Comparison of ENCODE assay signal across 15 cellular contexts in genomic region chr12:117499759-117500485, GRCh38.
DNase-seq lines count a peak whose midpoint lies in the region; ATAC-seq and TF ChIP-seq lines count a peak whose summit lies in the region.
"Had no signal": no experiment of that assay in that cellular context is flagged by ENCODE, and none has a peak within 500 bp of the region (broad histone marks: within the 10 kb centered on the region; RNA-seq: fewer than 3 reads in every experiment).

No MANE protein-coding gene starts in this region.

- H3K4me3 ChIP-seq in PC-3 (ENCODE audit: low read length) (no peak overlapping the region), thyroid gland (replicated peaks in 1 of 3) (no peak overlapping the region)
- H3K4me3 ChIP-seq: BLaER1 had no signal

- H3K79me2 ChIP-seq in PC-3 (ENCODE audit: low read length), result no peaks in the 10 kb centered on the region

- H3K27me3 Mint-ChIP-seq in activated naive CD4-positive, alpha-beta T cell treated with anti-CD3 and anti-CD28 coated beads, Interleukin-2, amount 10 ng/mL, durations not matched to agents 7 days and 5 days, result no peaks in the 10 kb centered on the region
- H3K27me3 Mint-ChIP-seq in natural killer cell treated with Interleukin-12 subunit alpha and Interleukin-12 subunit beta and Interleukin-15 and Interleukin-18, amount 100 ng/mL, for 72 hours, result peaks cover 5 to 29% of the 10 kb centered on the region in 2 donors

- H3K9me2 ChIP-seq in PC-3 (replicated peaks; ENCODE audit: low read length), result no peaks in the 10 kb centered on the region

- ATAC-seq in PC-3 (peak; percentile 43), GM18519 (IDR thresholded peaks at IDR 0.05; ENCODE audit: low FRiP score, unreplicated experiment) (no peak)
- no peak for ATAC-seq in natural killer cell treated with Interleukin-12 subunit alpha and Interleukin-12 subunit beta and Interleukin-15 and Interleukin-18, amount 100 ng/mL, for 72 hours

- no TSS peak for BruUV-seq in PC-3 (replicated peaks; lab: Mats Ljungman, UMichigan)

- no peaks in the 10 kb centered on the region for H3K9me3 Mint-ChIP-seq in activated naive CD4-positive, alpha-beta T cell treated with anti-CD3 and anti-CD28 coated beads, Interleukin-2, amount 10 ng/mL, durations not matched to agents 7 days and 5 days
- H3K9me3 Mint-ChIP-seq in natural killer cell treated with Interleukin-12 subunit alpha and Interleukin-12 subunit beta and Interleukin-15 and Interleukin-18, amount 100 ng/mL, for 72 hours, result no peaks in the 10 kb centered on the region

- H3K9ac ChIP-seq in PC-3 (ENCODE audit: low read length), result no peak overlapping the region
- H3K9ac ChIP-seq: BLaER1 had no signal

- H3K27ac ChIP-seq in PC-3 (ENCODE audit: low read length), result no peak overlapping the region
- H3K27ac ChIP-seq in thyroid gland, result no peak overlapping the region
- H3K27ac ChIP-seq: 22Rv1, BLaER1 had no signal

- no peaks in the 10 kb centered on the region for H3F3A ChIP-seq in PC-3 (ENCODE audit: low read length, unreplicated experiment)

- no peak overlapping the region for H3K4me3 Mint-ChIP-seq in activated naive CD4-positive, alpha-beta T cell treated with anti-CD3 and anti-CD28 coated beads, Interleukin-2, amount 10 ng/mL, durations not matched to agents 7 days and 5 days
- no peak overlapping the region for H3K4me3 Mint-ChIP-seq in natural killer cell treated with Interleukin-12 subunit alpha and Interleukin-12 subunit beta and Interleukin-15 and Interleukin-18, amount 100 ng/mL, for 72 hours
- H3K4me3 Mint-ChIP-seq: CD8-positive, alpha-beta memory T cell; IgD-negative memory B cell had no signal

- intact Hi-C loops in PC-3 (cut with micrococcal nuclease) (no loop called here), thyroid gland (cut with DNase I) (no loop called here)

- H3K27ac Mint-ChIP-seq in activated naive CD4-positive, alpha-beta T cell treated with anti-CD3 and anti-CD28 coated beads, Interleukin-2, amount 10 ng/mL, durations not matched to agents 7 days and 5 days, result no peak overlapping the region
- no peak overlapping the region for H3K27ac Mint-ChIP-seq in natural killer cell treated with Interleukin-12 subunit alpha and Interleukin-12 subunit beta and Interleukin-15 and Interleukin-18, amount 100 ng/mL, for 72 hours
- H3K27ac Mint-ChIP-seq: CD8-positive, alpha-beta memory T cell; IgD-negative memory B cell had no signal

- POLR2A ChIA-PET in PC-3 (lab: Charles Lee; ENCODE audit: unreplicated experiment), result no interaction called here

- H3K27me3 ChIP-seq in PC-3 (ENCODE audit: low read length), result no peaks in the 10 kb centered on the region
- H3K27me3 ChIP-seq in thyroid gland, result no peaks in the 10 kb centered on the region
- H3K27me3 ChIP-seq: BLaER1 had no signal

- no peak for TF ChIP-seq POLR2A in thyroid gland (IDR thresholded peaks at IDR 0.05)

- H3K9me3 ChIP-seq in PC-3 (ENCODE audit: low read length) (no peaks in the 10 kb centered on the region), thyroid gland (no peaks in the 10 kb centered on the region)
- H3K9me3 ChIP-seq: BLaER1, Caco-2 had no signal

- no peaks in the 10 kb centered on the region for H3K4me1 Mint-ChIP-seq in activated naive CD4-positive, alpha-beta T cell treated with anti-CD3 and anti-CD28 coated beads, Interleukin-2, amount 10 ng/mL, durations not matched to agents 7 days and 5 days
- no peaks in the 10 kb centered on the region for H3K4me1 Mint-ChIP-seq in natural killer cell treated with Interleukin-12 subunit alpha and Interleukin-12 subunit beta and Interleukin-15 and Interleukin-18, amount 100 ng/mL, for 72 hours (ENCODE audit: low read depth in 2 of 2)
- H3K4me1 Mint-ChIP-seq: CD8-positive, alpha-beta memory T cell; IgD-negative memory B cell had no signal

- CTCF ChIA-PET in PC-3 (lab: Charles Lee), result no interaction called here
- CTCF ChIA-PET in activated naive CD4-positive, alpha-beta T cell treated with anti-CD3 and anti-CD28 coated beads, Interleukin-2, amount 10 ng/mL, durations not matched to agents 7 days and 5 days (lab: Charles Lee), result no interaction called here

- peak; percentile 26 for DNase-seq in DMS 273 (lab: John Stamatoyannopoulos, UW; ENCODE audit: unreplicated experiment)
- no peak for DNase-seq in DMS 273 treated with DMSO at 0.1 percent for 48 hours (lab: John Stamatoyannopoulos, UW)
- DNase-seq in PC-3, result no peak
- DNase-seq in iPS-NIHi11 (ENCODE audit: low spot score), result peak; percentile 17
- peak; percentile 59 to 66 for DNase-seq in thyroid gland
- no peak for DNase-seq in activated naive CD4-positive, alpha-beta T cell treated with anti-CD3 and anti-CD28 coated beads, Interleukin-2, amount 10 ng/mL, durations not matched to agents 7 days and 5 days
- DNase-seq in natural killer cell treated with Interleukin-12 subunit alpha and Interleukin-12 subunit beta and Interleukin-15 and Interleukin-18, amount 100 ng/mL, for 72 hours (ENCODE audit: low spot score), result no peak
- DNase-seq: AML-193; Caco-2; CD8-positive, alpha-beta memory T cell; HCEC 1CT had no signal

- H3K36me3 ChIP-seq in PC-3 (ENCODE audit: low read depth, low read length), result no peaks in the 10 kb centered on the region
- H3K36me3 ChIP-seq in thyroid gland, result no peaks in the 10 kb centered on the region
- H3K36me3 ChIP-seq: BLaER1 had no signal

- H3K4me1 ChIP-seq in PC-3 (ENCODE audit: insufficient read depth, low read length) (peaks cover 6% of the 10 kb centered on the region; the same call in 1 of the 2 replicates), thyroid gland (peaks cover 38 to 60% of the 10 kb centered on the region in 2 donors)
- H3K4me1 ChIP-seq: BLaER1 had no signal

- 54 to 69% methylated on average over 8 of the region's 8 CpGs for WGBS in thyroid gland, 2 donors

- H2AFZ ChIP-seq in PC-3 (ENCODE audit: low read length), result no peak overlapping the region

- TF ChIP-seq CTCF in PC-3 (conservative IDR thresholded peaks at IDR 0.05; ENCODE audit: low read depth, low read length), result no peak
- no peak for TF ChIP-seq CTCF in thyroid gland (IDR thresholded peaks at IDR 0.05)

- H4K20me1 ChIP-seq in PC-3 (ENCODE audit: low read length), result no peaks in the 10 kb centered on the region
- H4K20me1 ChIP-seq: BLaER1 had no signal

- no peaks in the 10 kb centered on the region for H3K36me3 Mint-ChIP-seq in activated naive CD4-positive, alpha-beta T cell treated with anti-CD3 and anti-CD28 coated beads, Interleukin-2, amount 10 ng/mL, durations not matched to agents 7 days and 5 days
- H3K36me3 Mint-ChIP-seq in natural killer cell treated with Interleukin-12 subunit alpha and Interleukin-12 subunit beta and Interleukin-15 and Interleukin-18, amount 100 ng/mL, for 72 hours, result no peaks in the 10 kb centered on the region
- H3K36me3 Mint-ChIP-seq: CD8-positive, alpha-beta memory T cell had no signal

- no peak overlapping the region for H3K4me2 ChIP-seq in PC-3 (ENCODE audit: low read length)
- H3K4me2 ChIP-seq: BLaER1 had no signal

Comparison
In these comparisons a context has a peak if more than half of its experiments do, and no peak if none do; other contexts are left out.
1. DNase-seq: peak in DMS 273 (single experiment), iPS-NIHi11 (single experiment) and thyroid gland (2 of 2); none in DMS 273 treated with DMSO at 0.1 percent for 48 hours (single experiment), PC-3 (single experiment), activated naive CD4-positive, alpha-beta T cell treated with anti-CD3 and anti-CD28 coated beads, Interleukin-2, amount 10 ng/mL, durations not matched to agents 7 days and 5 days (single experiment) and natural killer cell treated with Interleukin-12 subunit alpha and Interleukin-12 subunit beta and Interleukin-15 and Interleukin-18, amount 100 ng/mL, for 72 hours (single experiment).